In the genomic region with DNA sequence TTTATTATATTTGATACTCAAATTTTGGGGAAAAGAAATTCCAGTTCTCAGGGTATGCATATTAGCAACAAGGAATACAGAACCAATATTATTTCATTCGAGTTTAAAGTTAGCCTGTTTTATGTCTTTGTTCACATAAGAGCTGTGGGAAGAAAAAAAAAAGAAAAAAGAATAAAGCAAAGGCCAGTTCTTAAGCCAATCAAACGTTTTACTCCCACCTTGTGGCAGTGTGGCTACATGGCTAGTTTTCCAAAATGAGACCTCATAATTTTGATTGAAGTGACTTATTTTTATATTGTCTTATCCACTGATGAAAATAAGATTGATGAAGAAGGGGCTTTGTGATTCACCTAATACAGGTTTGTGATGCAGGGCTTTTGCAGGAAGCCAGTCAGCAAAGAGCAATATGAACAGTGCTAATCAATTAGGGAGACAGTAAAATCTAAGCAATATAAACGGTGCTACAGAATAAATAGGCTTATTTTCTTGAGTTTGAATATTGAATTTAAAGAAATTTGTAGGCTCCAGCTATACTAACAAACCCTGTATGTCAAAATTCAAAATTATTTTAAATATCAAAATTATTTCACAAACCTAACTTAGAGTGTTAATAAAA, we compare ENCODE assay signal across 10 cellular contexts.
DNase-seq lines count a peak whose midpoint lies in the region; TF ChIP-seq lines count a peak whose summit lies in the region.
"Had no signal": no experiment of that assay in that cellular context is flagged by ENCODE, and none has a peak within 500 bp of the region (broad histone marks: within the 10 kb centered on the region; RNA-seq: fewer than 3 reads in every experiment).

No MANE protein-coding gene starts in this region.

- H3K18ac ChIP-seq in neuronal stem cell (ENCODE audit: low read length) = no peak overlapping the region

- WGBS in neuronal stem cell (ENCODE audit: extremely low coverage in 2 of 2, insufficient read length in 2 of 2, insufficient replicate concordance in 1 of 2), 2 donors = no CpG with 5 or more reads among the region's 3 CpGs

- no peak overlapping the region for H2BK120ac ChIP-seq in neuronal stem cell (ENCODE audit: low read depth, low read length)

- no peak overlapping the region for H3K4me2 ChIP-seq in neuronal stem cell (ENCODE audit: insufficient read depth, low read length, poor library complexity, severe bottlenecking)

- no peak overlapping the region for H2BK15ac ChIP-seq in neuronal stem cell (ENCODE audit: low read length)

- peaks cover 0 to 11% (median 5%) of the 10 kb centered on the region in 5 experiments for H3K9me3 Mint-ChIP-seq in brain
- peaks cover 39% of the 10 kb centered on the region for H3K9me3 Mint-ChIP-seq in activated T-helper 2 cell treated with anti-CD3 and anti-CD28 coated beads, Interferon-gamma antibody, Interleukin-2, Interleukin-4, amounts not matched to agents 10 μg/mL and 5 μg/mL and 100 μg/mL, durations not matched to agents 14 hours and 24 hours and 36 hours

- H3K4me1 Mint-ChIP-seq in brain = peaks cover 33% of the 10 kb centered on the region
- no peaks in the 10 kb centered on the region for H3K4me1 Mint-ChIP-seq in activated T-helper 2 cell treated with anti-CD3 and anti-CD28 coated beads, Interferon-gamma antibody, Interleukin-2, Interleukin-4, amounts not matched to agents 10 μg/mL and 5 μg/mL and 100 μg/mL, durations not matched to agents 14 hours and 24 hours and 36 hours (ENCODE audit: low read depth)

- H3K23ac ChIP-seq in neuronal stem cell (ENCODE audit: low read depth, low read length, poor library complexity) = no peak overlapping the region

- no peak overlapping the region for H3K4ac ChIP-seq in neuronal stem cell (ENCODE audit: low read length)

- TF ChIP-seq CTCF in brain (conservative IDR thresholded peaks at IDR 0.05) = peak; percentile 58 to 80

- H2BK12ac ChIP-seq in neuronal stem cell (ENCODE audit: low read length) = no peak overlapping the region

- no peaks in the 10 kb centered on the region for H3K4me1 ChIP-seq in neuronal stem cell (ENCODE audit: control insufficient read depth in 2 of 2, insufficient read depth in 1 of 2, low read depth in 1 of 2, low read length in 2 of 2)

- no peaks in the 10 kb centered on the region for H3K79me1 ChIP-seq in neuronal stem cell (ENCODE audit: low read depth, low read length)

- peak overlapping the region; percentile 21 for H2AFZ ChIP-seq in neuronal stem cell (ENCODE audit: low read length)

- peak; percentile 5 for DNase-seq in HS-5 (ENCODE audit: low read depth)
- DNase-seq in NCI-H2107 (lab: John Stamatoyannopoulos, UW) = peak; percentile 30
- DNase-seq in neuronal stem cell (ENCODE audit: low spot score) = no peak
- DNase-seq in ureter (ENCODE audit: low spot score) = no peak
- DNase-seq in dedifferentiated amniotic fluid mesenchymal stem cell (ENCODE audit: extremely low spot score) = no peak
- no peak for DNase-seq in activated T-helper 2 cell treated with anti-CD3 and anti-CD28 coated beads, Interferon-gamma antibody, Interleukin-2, Interleukin-4, amounts not matched to agents 10 μg/mL and 5 μg/mL and 100 μg/mL, durations not matched to agents 14 hours and 24 hours and 36 hours (ENCODE audit: low spot score)
- DNase-seq: effector CD8-positive, alpha-beta T cell; mesenchymal stem cell; MG63 had no signal

- no peak overlapping the region for H3K9ac ChIP-seq in neuronal stem cell (ENCODE audit: low read depth, low read length, poor library complexity)

- peak overlapping the region; percentile 58 to 87 (median 70) for H3K27ac Mint-ChIP-seq in brain
- H3K27ac Mint-ChIP-seq in activated T-helper 2 cell treated with anti-CD3 and anti-CD28 coated beads, Interferon-gamma antibody, Interleukin-2, Interleukin-4, amounts not matched to agents 10 μg/mL and 5 μg/mL and 100 μg/mL, durations not matched to agents 14 hours and 24 hours and 36 hours = no peak overlapping the region

- no peak overlapping the region for H3K14ac ChIP-seq in neuronal stem cell (ENCODE audit: low read length)

- no peak overlapping the region for H3K4me3 ChIP-seq in neuronal stem cell (ENCODE audit: low read length in 2 of 2)
- H3K4me3 ChIP-seq: MG63 had no signal

- no peaks in the 10 kb centered on the region for H3K36me3 ChIP-seq in neuronal stem cell (replicated peaks in 1 of 2; ENCODE audit: control insufficient read depth in 2 of 2, insufficient read depth in 2 of 2, low read length in 2 of 2)
- H3K36me3 ChIP-seq: MG63 had no signal

- no peaks in the 10 kb centered on the region for H3K9me3 ChIP-seq in neuronal stem cell (replicated peaks in 1 of 2; ENCODE audit: control insufficient read depth in 2 of 2, insufficient read depth in 1 of 2, low read depth in 1 of 2, low read length in 2 of 2)
- H3K9me3 ChIP-seq: MG63 had no signal

- H2AK5ac ChIP-seq in neuronal stem cell (ENCODE audit: low read depth, low read length) = no peak overlapping the region

- H3K27me3 ChIP-seq in neuronal stem cell (ENCODE audit: control insufficient read depth in 3 of 3, insufficient read depth in 3 of 3, low read depth in 1 of 3, low read length in 3 of 3) = no peaks in the 10 kb centered on the region
- H3K27me3 ChIP-seq: MG63 had no signal

- no peaks in the 10 kb centered on the region for H3K27me3 Mint-ChIP-seq in brain
- H3K27me3 Mint-ChIP-seq in activated T-helper 2 cell treated with anti-CD3 and anti-CD28 coated beads, Interferon-gamma antibody, Interleukin-2, Interleukin-4, amounts not matched to agents 10 μg/mL and 5 μg/mL and 100 μg/mL, durations not matched to agents 14 hours and 24 hours and 36 hours (ENCODE audit: low read depth) = no peaks in the 10 kb centered on the region

- intact Hi-C loops in activated T-helper 2 cell treated with anti-CD3 and anti-CD28 coated beads, Interferon-gamma antibody, Interleukin-2, Interleukin-4, amounts not matched to agents 10 μg/mL and 5 μg/mL and 100 μg/mL, durations not matched to agents 14 hours and 24 hours and 36 hours (cut with micrococcal nuclease) = no loop called here

- H3K4me3 Mint-ChIP-seq in brain = peak overlapping the region in 4 of 5 experiments; percentile 38 to 78 (median 60)
- H3K4me3 Mint-ChIP-seq in activated T-helper 2 cell treated with anti-CD3 and anti-CD28 coated beads, Interferon-gamma antibody, Interleukin-2, Interleukin-4, amounts not matched to agents 10 μg/mL and 5 μg/mL and 100 μg/mL, durations not matched to agents 14 hours and 24 hours and 36 hours (ENCODE audit: low read depth) = no peak overlapping the region

- H4K91ac ChIP-seq in neuronal stem cell (ENCODE audit: low read depth, low read length, poor library complexity) = no peak overlapping the region

- H2BK5ac ChIP-seq in neuronal stem cell (ENCODE audit: low read length) = no peak overlapping the region

- no peak overlapping the region for H4K8ac ChIP-seq in neuronal stem cell (ENCODE audit: low read depth, low read length)

- no peak overlapping the region for H3K27ac ChIP-seq in neuronal stem cell (replicated peaks; ENCODE audit: low read length)

- no peaks in the 10 kb centered on the region for H3K36me3 Mint-ChIP-seq in brain
- no peaks in the 10 kb centered on the region for H3K36me3 Mint-ChIP-seq in activated T-helper 2 cell treated with anti-CD3 and anti-CD28 coated beads, Interferon-gamma antibody, Interleukin-2, Interleukin-4, amounts not matched to agents 10 μg/mL and 5 μg/mL and 100 μg/mL, durations not matched to agents 14 hours and 24 hours and 36 hours (ENCODE audit: low read depth)

Comparison
In these comparisons a context has a peak if more than half of its experiments do, and no peak if none do; other contexts are left out.
1. DNase-seq: peak in HS-5 (single experiment) and NCI-H2107 (single experiment); none in neuronal stem cell (single experiment), ureter (single experiment), dedifferentiated amniotic fluid mesenchymal stem cell (single experiment) and activated T-helper 2 cell treated with anti-CD3 and anti-CD28 coated beads, Interferon-gamma antibody, Interleukin-2, Interleukin-4, amounts not matched to agents 10 μg/mL and 5 μg/mL and 100 μg/mL, durations not matched to agents 14 hours and 24 hours and 36 hours (single experiment).